In genomic region chr12:115204957-115205754, GRCh38 we compare ENCODE assay signal across 1 cellular context.
TF ChIP-seq lines count a peak whose summit lies in the region.

No MANE protein-coding gene starts in this region.

TF ChIP-seq in K562, 482 proteins besides CTCF, POLR2A, EP300 and RAD21 (continued from another document and continues in another):
- TF ChIP-seq MGA (IDR thresholded peaks at IDR 0.05): no peak
- TF ChIP-seq ETV5 (CRISPR knock-in tag; IDR thresholded peaks at IDR 0.05; ENCODE audit: low read depth): no peak
- TF ChIP-seq MTA3 (IDR thresholded peaks at IDR 0.05; ENCODE audit: borderline replicate concordance): no peak
- TF ChIP-seq ID3 (CRISPR knock-in tag; IDR thresholded peaks at IDR 0.05): no peak
- no peak for TF ChIP-seq ID3 (tag; IDR thresholded peaks at IDR 0.05)
- TF ChIP-seq ZNF583 (CRISPR knock-in tag; IDR thresholded peaks at IDR 0.05): peak; percentile 43; the same call in 1 of the 2 replicates
- TF ChIP-seq ZNF431 (CRISPR knock-in tag; IDR thresholded peaks at IDR 0.05): no peak
- TF ChIP-seq GATA2 (CRISPR knock-in tag; IDR thresholded peaks at IDR 0.05): no peak
- TF ChIP-seq NONO (IDR thresholded peaks at IDR 0.05; ENCODE audit: low read depth in 2 of 2, low read length in 1 of 2): no peak
- no peak for TF ChIP-seq NCOA2 (IDR thresholded peaks at IDR 0.05; ENCODE audit: partially characterized antibody in 2 of 2)
- TF ChIP-seq SNIP1 (IDR thresholded peaks at IDR 0.05; ENCODE audit: low read depth): no peak
- TF ChIP-seq ZNF146 (CRISPR knock-in tag; IDR thresholded peaks at IDR 0.05; ENCODE audit: unreplicated experiment): no peak
- no peak for TF ChIP-seq ASH1L (IDR thresholded peaks at IDR 0.05; ENCODE audit: borderline replicate concordance, low read depth, partially characterized antibody)
- no peak for TF ChIP-seq ZNF561 (CRISPR knock-in tag; conservative IDR thresholded peaks at IDR 0.05)
- TF ChIP-seq ATF6 (CRISPR knock-in tag; IDR thresholded peaks at IDR 0.05): no peak
- no peak for TF ChIP-seq PRDM10 (IDR thresholded peaks at IDR 0.05; ENCODE audit: partially characterized antibody)
- no peak for TF ChIP-seq CBFA2T2 (conservative IDR thresholded peaks at IDR 0.05)
- TF ChIP-seq NR2C2 (CRISPR knock-in tag; IDR thresholded peaks at IDR 0.05): no peak
- TF ChIP-seq NR2C2 (tag; IDR thresholded peaks at IDR 0.05): peak; percentile 53
- TF ChIP-seq SMAD4 (CRISPR knock-in tag; conservative IDR thresholded peaks at IDR 0.05): peak; percentile 68
- no peak for TF ChIP-seq ZNF75A (CRISPR knock-in tag; IDR thresholded peaks at IDR 0.05)
- no peak for TF ChIP-seq ZBTB26 (CRISPR knock-in tag; IDR thresholded peaks at IDR 0.05)
- TF ChIP-seq NFATC3 (IDR thresholded peaks at IDR 0.05): no peak
- no peak for TF ChIP-seq SLC30A9 (CRISPR knock-in tag; IDR thresholded peaks at IDR 0.05)
- no peak for TF ChIP-seq NEUROD1 (IDR thresholded peaks at IDR 0.05; ENCODE audit: borderline replicate concordance, low read depth, low read length, partially characterized antibody)
- TF ChIP-seq PHB2 (IDR thresholded peaks at IDR 0.05; ENCODE audit: low read depth): no peak
- no peak for TF ChIP-seq ZC3H4 (CRISPR knock-in tag; IDR thresholded peaks at IDR 0.05; ENCODE audit: borderline replicate concordance)
- no peak for TF ChIP-seq CREB1 (IDR thresholded peaks at IDR 0.05)
- TF ChIP-seq CREB1 (CRISPR knock-in tag; IDR thresholded peaks at IDR 0.05): no peak
- TF ChIP-seq POLR2G (IDR thresholded peaks at IDR 0.05; ENCODE audit: low read depth, low read length): no peak
- TF ChIP-seq IRF1 (CRISPR knock-in tag; IDR thresholded peaks at IDR 0.05; ENCODE audit: borderline replicate concordance): no peak
- TF ChIP-seq ILK (tag; IDR thresholded peaks at IDR 0.05; ENCODE audit: borderline replicate concordance, low read depth): peak; percentile 46; the same call in 1 of the 2 replicates
- TF ChIP-seq ZNF184 (CRISPR knock-in tag; IDR thresholded peaks at IDR 0.05): peak; percentile 61; the same call in 1 of the 2 replicates
- TF ChIP-seq ZKSCAN3 (CRISPR knock-in tag; IDR thresholded peaks at IDR 0.05): peak; percentile 14; the same call in 1 of the 2 replicates
- peak; percentile 98 for TF ChIP-seq MAFG (tag; conservative IDR thresholded peaks at IDR 0.05)
- no peak for TF ChIP-seq NR3C1 (CRISPR knock-in tag; IDR thresholded peaks at IDR 0.05)
